ENCODE assay signal across 12 cellular contexts in genomic region chr17:28701987-28702751, GRCh38. TPM values are rescaled to one million over a fixed set of nuclear protein-coding genes. Genes with fewer than 3 reads are reported as not detected.
DNase-seq lines count a peak whose midpoint lies in the region; ATAC-seq and TF ChIP-seq lines count a peak whose summit lies in the region.
"Had no signal": no experiment of that assay in that cellular context is flagged by ENCODE, and none has a peak within 500 bp of the region (broad histone marks: within the 10 kb centered on the region; RNA-seq: fewer than 3 reads in every experiment).

No MANE protein-coding gene starts in this region.

- no peaks in the 10 kb centered on the region for H3K27me3 ChIP-seq in osteoblast (ENCODE audit: insufficient read depth, low read length)
- H3K27me3 ChIP-seq: Peyer's patch had no signal

- H4K20me1 ChIP-seq in osteoblast (ENCODE audit: insufficient read depth, low read length) = peaks cover 6% of the 10 kb centered on the region

- H3K9me3 ChIP-seq in osteoblast (ENCODE audit: low read depth, low read length) = no peaks in the 10 kb centered on the region
- H3K9me3 ChIP-seq: Peyer's patch had no signal

- no peak overlapping the region for H3K4me3 ChIP-seq in osteoblast (ENCODE audit: insufficient read depth, low read length)
- H3K4me3 ChIP-seq: Peyer's patch had no signal

- no peak overlapping the region for H2AFZ ChIP-seq in osteoblast (ENCODE audit: low read length)

- peak overlapping the region; percentile 25 to 72 for H3K27ac Mint-ChIP-seq in effector memory CD8-positive, alpha-beta T cell
- H3K27ac Mint-ChIP-seq: HFFc6 had no signal

- H3K4me2 ChIP-seq in osteoblast (ENCODE audit: insufficient read depth, low read length) = no peak overlapping the region

- H3K36me3 ChIP-seq in osteoblast (ENCODE audit: insufficient read depth, low read length) = peaks cover 64% of the 10 kb centered on the region

- H3K36me3 Mint-ChIP-seq in effector memory CD8-positive, alpha-beta T cell (ENCODE audit: insufficient read depth) = peaks cover 44% of the 10 kb centered on the region

- no peak overlapping the region for H3K27ac ChIP-seq in osteoblast (ENCODE audit: low read depth, low read length)
- H3K27ac ChIP-seq: epithelial cell of prostate, Peyer's patch had no signal

- DNase-seq in NCI-H2196 treated with DMSO at 0.1 percent for 48 hours (lab: John Stamatoyannopoulos, UW; ENCODE audit: unreplicated experiment) (peak; percentile 30), osteoblast (ENCODE audit: insufficient read length, low spot score, missing footprints) (peak; percentile 74), GM10266 (ENCODE audit: extremely low spot score) (no peak)
- no peak for DNase-seq in effector memory CD8-positive, alpha-beta T cell
- DNase-seq: Calu3, HFFc6, mesendoderm, Peyer's patch had no signal

- no peaks in the 10 kb centered on the region for H3K79me2 ChIP-seq in osteoblast (ENCODE audit: insufficient read depth, low read length)

- ATAC-seq in GM18505 (IDR thresholded peaks at IDR 0.05; ENCODE audit: unreplicated experiment) (no peak), HG02884 (IDR thresholded peaks at IDR 0.05; ENCODE audit: unreplicated experiment) (no peak), GM21367 (IDR thresholded peaks at IDR 0.05; ENCODE audit: unreplicated experiment) (no peak)
- no peak for ATAC-seq in effector memory CD8-positive, alpha-beta T cell (replicated peaks)

- no peaks in the 10 kb centered on the region for H3K9me3 Mint-ChIP-seq in effector memory CD8-positive, alpha-beta T cell
- H3K9me3 Mint-ChIP-seq: HFFc6 had no signal

- no peak overlapping the region for H3K4me3 Mint-ChIP-seq in effector memory CD8-positive, alpha-beta T cell
- H3K4me3 Mint-ChIP-seq: HFFc6 had no signal

- TF ChIP-seq CTCF in osteoblast (IDR thresholded peaks at IDR 0.05; ENCODE audit: extremely low read depth, low read depth, low read length) (no peak), GM10266 (IDR thresholded peaks at IDR 0.05; ENCODE audit: control insufficient read depth, insufficient read depth, low read depth, missing control alignments) (no peak)

- TF ChIP-seq POLR2A in GM18505 (IDR thresholded peaks at IDR 0.05; ENCODE audit: borderline replicate concordance, extremely low read depth, insufficient read depth, insufficient read length) = peak; percentile 4

- peaks cover 0 to 4% of the 10 kb centered on the region in 2 donors for H3K4me1 Mint-ChIP-seq in effector memory CD8-positive, alpha-beta T cell (ENCODE audit: low read depth in 2 of 2)

- no peaks in the 10 kb centered on the region for H3K4me1 ChIP-seq in osteoblast (ENCODE audit: insufficient read depth, low read length)

- H3K27me3 Mint-ChIP-seq in effector memory CD8-positive, alpha-beta T cell = no peaks in the 10 kb centered on the region

RNA-seq across cellular contexts. Expression of gene PROCA1, which starts 9.5 kb away (rescaled TPM):
- total RNA-seq in osteoblast = 0.36 and 0.88 TPM in 2 replicates

RNA-seq across cellular contexts. Expression of gene RAB34, which starts 15.5 kb away (rescaled TPM):
- total RNA-seq in osteoblast = 176 and 186 TPM in 2 replicates

RNA-seq across cellular contexts. Expression of gene RPL23A, which starts 17.6 kb away (rescaled TPM):
- 428 and 494 TPM in 2 replicates for total RNA-seq in osteoblast

RNA-seq across cellular contexts. Expression of gene TLCD1, which starts 23.9 kb away (rescaled TPM):
- 3.2 and 4.0 TPM in 2 replicates for total RNA-seq in osteoblast

RNA-seq across cellular contexts. Expression of gene NEK8, which starts 26.4 kb away (rescaled TPM):
- 6.2 and 7.2 TPM in 2 replicates for total RNA-seq in osteoblast

Comparison
In these comparisons a context has a peak if more than half of its experiments do, and no peak if none do; other contexts are left out.
1. DNase-seq: peak in NCI-H2196 treated with DMSO at 0.1 percent for 48 hours (single experiment) and osteoblast (single experiment); none in effector memory CD8-positive, alpha-beta T cell (0 of 3) and GM10266 (single experiment).